In the genomic region with DNA sequence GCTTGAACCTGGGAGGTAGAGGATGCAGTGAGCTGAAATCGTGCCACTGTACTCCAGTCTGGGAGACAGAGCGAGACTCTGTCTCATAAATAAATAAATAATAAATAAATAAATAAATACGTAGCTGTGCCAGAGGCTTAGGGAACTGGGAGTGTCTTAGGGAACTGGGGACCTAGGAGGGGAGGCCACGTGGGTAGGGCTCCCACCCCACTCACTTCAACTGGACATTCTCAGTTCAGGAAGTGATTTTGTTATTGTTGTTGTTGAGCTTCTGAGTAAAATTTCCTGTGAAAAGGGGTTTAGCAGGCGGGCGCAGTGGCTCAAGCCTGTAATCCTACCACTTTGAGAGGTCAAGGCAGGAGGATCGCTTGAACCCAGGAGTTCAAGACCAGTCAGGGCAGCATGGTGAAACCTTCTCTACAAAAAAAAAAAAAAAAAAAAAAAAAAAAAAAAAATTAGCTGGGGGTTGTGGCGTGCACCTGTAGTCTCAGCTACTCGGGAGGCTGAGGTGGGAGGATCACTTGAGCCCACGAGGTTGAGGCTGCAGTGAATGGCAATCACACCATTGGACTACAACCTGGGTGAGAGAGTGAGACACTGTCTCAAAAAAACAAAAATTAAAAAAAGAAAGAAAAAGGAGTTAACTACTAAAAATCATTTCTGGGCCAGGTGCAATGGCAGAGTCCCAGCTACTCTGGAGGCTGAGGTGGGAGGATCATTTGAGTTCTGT, we compare ENCODE assay signal across 16 cellular contexts.
"Had no signal": no experiment of that assay in that cellular context is flagged by ENCODE, and none has a peak within 500 bp of the region (broad histone marks: within the 10 kb centered on the region; RNA-seq: fewer than 3 reads in every experiment).

No MANE protein-coding gene starts in this region.

- H3K36me3 ChIP-seq: neural progenitor cell, ovary, upper lobe of right lung had no signal

- H3K9ac ChIP-seq: neural progenitor cell had no signal

- ATAC-seq: activated CD4-positive, CD25-positive, alpha-beta regulatory T cell treated with anti-CD3 and anti-CD28 coated beads, Interleukin-2, amount 50 U/mL, for 24 hours; sciatic nerve; stimulated activated naive CD8-positive, alpha-beta T cell treated with anti-CD3 and anti-CD28 coated beads, Interleukin-15, amount 100 ng/mL, for 72 hours; upper lobe of right lung had no signal

- H3K4me1 ChIP-seq: neural progenitor cell had no signal

- H3K27me3 ChIP-seq: neural progenitor cell, ovary, testis, upper lobe of right lung had no signal

- H3K4me3 ChIP-seq: neural progenitor cell, ovary, testis, upper lobe of right lung had no signal

- H3K9me3 ChIP-seq: ovary, testis, upper lobe of right lung had no signal

- H3K27ac ChIP-seq: neural progenitor cell, ovary, testis, upper lobe of right lung had no signal

- DNase-seq: activated naive CD4-positive, alpha-beta T cell; activated naive CD8-positive, alpha-beta T cell treated with anti-CD3 and anti-CD28 coated beads, Interleukin-2, amount 10 ng/mL, durations not matched to agents 7 days and 5 days; activated T-cell treated with anti-CD3 and anti-CD28 coated beads for 4 hours; endodermal cell; foreskin fibroblast; midbrain; ovary; stimulated activated CD4-positive, alpha-beta T cell treated with anti-CD3 and anti-CD28 coated beads, Interleukin-1b, Interleukin-23, amount 100 ng/mL, for 48 hours; stimulated activated naive CD8-positive, alpha-beta T cell treated with anti-CD3 and anti-CD28 coated beads, Interleukin-15, amount 100 ng/mL, for 72 hours; SW 1271; T-helper 9 cell; testis had no signal
